In genomic region chr16:89277049-89277448, GRCh38 we compare ENCODE assay signal across 2 cellular contexts.
A peak's percentile ranks its signal among the peaks of the same experiment; 100 is the strongest.
TF ChIP-seq lines count a peak whose summit lies in the region.

No MANE protein-coding gene starts in this region.

TF ChIP-seq in HCT116, 20 proteins besides CTCF, POLR2A, EP300 and RAD21:
- TF ChIP-seq ZFX (IDR thresholded peaks at IDR 0.05) (no peak), POLR2AphosphoS5 (IDR thresholded peaks at IDR 0.05; ENCODE audit: low read depth, low read length) (0 out of 2 replicates have a peak, but pooled peaks have one; percentile 20), JUND (IDR thresholded peaks at IDR 0.05) (no peak), ATF3 (IDR thresholded peaks at IDR 0.05) (no peak)

TF ChIP-seq in GM12878, 131 proteins besides CTCF, POLR2A, EP300 and RAD21:
- TF ChIP-seq MAX (IDR thresholded peaks at IDR 0.05; ENCODE audit: low read depth, low read length): no peak
- no peak for TF ChIP-seq SMAD1 (IDR thresholded peaks at IDR 0.05; ENCODE audit: low read depth, partially characterized antibody)
- 0 out of 2 replicates have a peak, but pooled peaks have one; percentile 6 for TF ChIP-seq POLR2AphosphoS2 (IDR thresholded peaks at IDR 0.05; ENCODE audit: low read depth, low read length)
